26 cellular contexts compared by ENCODE assay signal in genomic region chr5:33075731-33076130, GRCh38.
"Had no signal": no experiment of that assay in that cellular context is flagged by ENCODE, and none has a peak within 500 bp of the region (broad histone marks: within the 10 kb centered on the region; RNA-seq: fewer than 3 reads in every experiment).

No MANE protein-coding gene starts in this region.

- H3K4me1 Mint-ChIP-seq: activated B cell treated with CpG ODN at 0.5 μM for 24 hours; activated CD4-positive, alpha-beta memory T cell treated with anti-CD3 and anti-CD28 coated beads, Interleukin-2, amount 10 ng/mL, durations not matched to agents 7 days and 5 days; activated CD8-positive, alpha-beta memory T cell treated with anti-CD3 and anti-CD28 coated beads, Interleukin-2, amount 10 ng/mL, durations not matched to agents 7 days and 5 days; naive B cell; neural crest cell; T-cell had no signal

- H3K4me3 ChIP-seq: ascending aorta, esophagus muscularis mucosa, gastrocnemius medialis, mucosa of descending colon, prostate gland, skin epidermis, suprapubic skin, transverse colon had no signal

- H3K9me3 ChIP-seq: ascending aorta, esophagus muscularis mucosa, gastrocnemius medialis, mucosa of descending colon, prostate gland, suprapubic skin, transverse colon had no signal

- H3K36me3 ChIP-seq: ascending aorta, esophagus muscularis mucosa, gastrocnemius medialis, prostate gland, suprapubic skin, transverse colon had no signal

- ATAC-seq: activated CD8-positive, alpha-beta memory T cell treated with anti-CD3 and anti-CD28 coated beads, Interleukin-2, amount 10 ng/mL, durations not matched to agents 7 days and 5 days; gastrocnemius medialis; left ventricle myocardium superior; mucosa of descending colon; right cardiac atrium; T-cell had no signal

- H3K27me3 ChIP-seq: ascending aorta, esophagus muscularis mucosa, gastrocnemius medialis, suprapubic skin, transverse colon had no signal

- H3K36me3 Mint-ChIP-seq: activated CD8-positive, alpha-beta memory T cell treated with anti-CD3 and anti-CD28 coated beads, Interleukin-2, amount 10 ng/mL, durations not matched to agents 7 days and 5 days; activated naive CD8-positive, alpha-beta T cell; naive B cell; T-cell had no signal

- H3K27ac ChIP-seq: ascending aorta, esophagus muscularis mucosa, gastrocnemius medialis, prostate gland, skin epidermis, suprapubic skin, transverse colon had no signal

- DNase-seq: activated B cell treated with CpG ODN at 0.5 μM for 24 hours; activated CD4-positive, alpha-beta memory T cell treated with anti-CD3 and anti-CD28 coated beads, Interleukin-2, amount 10 ng/mL, durations not matched to agents 7 days and 5 days; activated CD4-positive, alpha-beta T cell treated with anti-CD3 and anti-CD28 coated beads for 4 hours; activated CD8-positive, alpha-beta memory T cell treated with anti-CD3 and anti-CD28 coated beads, Interleukin-2, amount 10 ng/mL, durations not matched to agents 7 days and 5 days; cerebellar nuclear complex; effector CD8-positive, alpha-beta T cell; gastrocnemius medialis; head of caudate nucleus; left ventricle myocardium superior; mucosa of descending colon; naive B cell; right cardiac atrium; stimulated activated CD4-positive, alpha-beta T cell treated with anti-CD3 and anti-CD28 coated beads, Interleukin-15, amount 100 ng/mL, for 24 hours; stimulated activated CD4-positive, alpha-beta T cell treated with anti-CD3 and anti-CD28 coated beads, Interleukin-2, amount 100 ng/mL, for 48 hours; T-cell; T-helper 9 cell; transverse colon had no signal

- H3K27me3 Mint-ChIP-seq: activated B cell treated with CpG ODN at 0.5 μM for 24 hours; activated CD4-positive, alpha-beta memory T cell treated with anti-CD3 and anti-CD28 coated beads, Interleukin-2, amount 10 ng/mL, durations not matched to agents 7 days and 5 days; activated CD8-positive, alpha-beta memory T cell treated with anti-CD3 and anti-CD28 coated beads, Interleukin-2, amount 10 ng/mL, durations not matched to agents 7 days and 5 days; activated naive CD8-positive, alpha-beta T cell; dendritic cell treated with granulocyte-macrophage colony-stimulating factor and Interleukin-4, amounts not matched to agents 40 ng/mL and 50 ng/mL, for 4 days; naive B cell; stimulated activated naive CD8-positive, alpha-beta T cell treated with anti-CD3 and anti-CD28 coated beads, Interleukin-15, Interleukin-2, amounts not matched to agents 100 ng/mL and 50 ng/mL, for 24 hours; T-cell had no signal

- H3K27ac Mint-ChIP-seq: activated B cell treated with CpG ODN at 0.5 μM for 24 hours; activated CD4-positive, alpha-beta memory T cell treated with anti-CD3 and anti-CD28 coated beads, Interleukin-2, amount 10 ng/mL, durations not matched to agents 7 days and 5 days; activated CD8-positive, alpha-beta memory T cell treated with anti-CD3 and anti-CD28 coated beads, Interleukin-2, amount 10 ng/mL, durations not matched to agents 7 days and 5 days; activated naive CD8-positive, alpha-beta T cell; dendritic cell treated with granulocyte-macrophage colony-stimulating factor and Interleukin-4, amounts not matched to agents 40 ng/mL and 50 ng/mL, for 4 days; naive B cell; stimulated activated naive CD8-positive, alpha-beta T cell treated with anti-CD3 and anti-CD28 coated beads, Interleukin-15, Interleukin-2, amounts not matched to agents 100 ng/mL and 50 ng/mL, for 24 hours; T-cell had no signal

- H3K4me3 Mint-ChIP-seq: activated B cell treated with CpG ODN at 0.5 μM for 24 hours; activated CD4-positive, alpha-beta memory T cell treated with anti-CD3 and anti-CD28 coated beads, Interleukin-2, amount 10 ng/mL, durations not matched to agents 7 days and 5 days; activated CD8-positive, alpha-beta memory T cell treated with anti-CD3 and anti-CD28 coated beads, Interleukin-2, amount 10 ng/mL, durations not matched to agents 7 days and 5 days; activated naive CD8-positive, alpha-beta T cell; dendritic cell treated with granulocyte-macrophage colony-stimulating factor and Interleukin-4, amounts not matched to agents 40 ng/mL and 50 ng/mL, for 4 days; naive B cell; neural crest cell; stimulated activated naive CD8-positive, alpha-beta T cell treated with anti-CD3 and anti-CD28 coated beads, Interleukin-15, Interleukin-2, amounts not matched to agents 100 ng/mL and 50 ng/mL, for 24 hours; T-cell had no signal

- H3K4me1 ChIP-seq: ascending aorta, gastrocnemius medialis, prostate gland, suprapubic skin, transverse colon had no signal

- H3K9me3 Mint-ChIP-seq: activated B cell treated with CpG ODN at 0.5 μM for 24 hours, neural crest cell had no signal
